ENCODE assay signal across 1 cellular context in genomic region chr10:30346135-30346534, GRCh38.
A peak's percentile ranks its signal among the peaks of the same experiment; 100 is the strongest.
TF ChIP-seq lines count a peak whose summit lies in the region.

No MANE protein-coding gene starts in this region.

TF ChIP-seq in K562, 482 proteins besides CTCF, POLR2A, EP300 and RAD21 (continued from another document and continues in another):
- no peak for TF ChIP-seq FOXO4 (CRISPR knock-in tag; IDR thresholded peaks at IDR 0.05)
- TF ChIP-seq DPF2 (IDR thresholded peaks at IDR 0.05): 0 out of 2 replicates have a peak, but pooled peaks have one; percentile 34
- no peak for TF ChIP-seq KLF1 (tag; IDR thresholded peaks at IDR 0.05)
- TF ChIP-seq SMARCC2 (IDR thresholded peaks at IDR 0.05; ENCODE audit: low read depth): no peak
- TF ChIP-seq ZKSCAN3 (CRISPR knock-in tag; IDR thresholded peaks at IDR 0.05): no peak
- TF ChIP-seq ARID1B (IDR thresholded peaks at IDR 0.05): 0 out of 2 replicates have a peak, but pooled peaks have one; percentile 46
- no peak for TF ChIP-seq HLTF (IDR thresholded peaks at IDR 0.05)
- no peak for TF ChIP-seq CCNT2 (IDR thresholded peaks at IDR 0.05; ENCODE audit: borderline replicate concordance, extremely low read depth, insufficient read length, low read depth, low read length)
- no peak for TF ChIP-seq VEZF1 (CRISPR knock-in tag; IDR thresholded peaks at IDR 0.05)
- no peak for TF ChIP-seq ARID4B (CRISPR knock-in tag; IDR thresholded peaks at IDR 0.05)
- TF ChIP-seq ZMIZ1 (IDR thresholded peaks at IDR 0.05; ENCODE audit: low read depth in 2 of 2, low read length in 2 of 2): no peak
- TF ChIP-seq CBFA2T3 (IDR thresholded peaks at IDR 0.05): peak; percentile 66
- TF ChIP-seq UBTF (IDR thresholded peaks at IDR 0.05; ENCODE audit: borderline replicate concordance in 1 of 2, low read depth in 2 of 2, low read length in 2 of 2): no peak
- TF ChIP-seq TCF3 (CRISPR knock-in tag; IDR thresholded peaks at IDR 0.05): peak; percentile 40; the same call in 1 of the 2 replicates
- no peak for TF ChIP-seq ZNF12 (CRISPR knock-in tag; IDR thresholded peaks at IDR 0.05)
- TF ChIP-seq ZHX1 (conservative IDR thresholded peaks at IDR 0.05; ENCODE audit: low read length): no peak
- TF ChIP-seq HES1 (IDR thresholded peaks at IDR 0.05; ENCODE audit: low read depth): no peak
- TF ChIP-seq TCFL5 (CRISPR knock-in tag; conservative IDR thresholded peaks at IDR 0.05): no peak
- no peak for TF ChIP-seq ZNF217 (CRISPR knock-in tag; IDR thresholded peaks at IDR 0.05)
- no peak for TF ChIP-seq SRSF9 (IDR thresholded peaks at IDR 0.05; ENCODE audit: borderline replicate concordance, low read depth, low read length)
- TF ChIP-seq BRF2 (IDR thresholded peaks at IDR 0.05; ENCODE audit: borderline replicate concordance, insufficient read depth, insufficient read length): no peak
- no peak for TF ChIP-seq STAT6 (CRISPR knock-in tag; IDR thresholded peaks at IDR 0.05)
- no peak for TF ChIP-seq ZC3H8 (IDR thresholded peaks at IDR 0.05)
- peak; percentile 16; the same call in 1 of the 2 replicates for TF ChIP-seq CBFA2T2 (conservative IDR thresholded peaks at IDR 0.05)
- TF ChIP-seq MAX (CRISPR knock-in tag; IDR thresholded peaks at IDR 0.05): no peak
- no peak for TF ChIP-seq SPI1 (IDR thresholded peaks at IDR 0.05; ENCODE audit: borderline replicate concordance, low read depth, low read length)
- no peak for TF ChIP-seq HMG20A (CRISPR knock-in tag; conservative IDR thresholded peaks at IDR 0.05)
- TF ChIP-seq TEAD4 (IDR thresholded peaks at IDR 0.05; ENCODE audit: low read length): 0 out of 2 replicates have a peak, but pooled peaks have one; percentile 18
- TF ChIP-seq TEAD4 (CRISPR knock-in tag; IDR thresholded peaks at IDR 0.05; ENCODE audit: borderline replicate concordance): no peak
